Comparison of ENCODE assay signal across 1 cellular context in the genomic region with DNA sequence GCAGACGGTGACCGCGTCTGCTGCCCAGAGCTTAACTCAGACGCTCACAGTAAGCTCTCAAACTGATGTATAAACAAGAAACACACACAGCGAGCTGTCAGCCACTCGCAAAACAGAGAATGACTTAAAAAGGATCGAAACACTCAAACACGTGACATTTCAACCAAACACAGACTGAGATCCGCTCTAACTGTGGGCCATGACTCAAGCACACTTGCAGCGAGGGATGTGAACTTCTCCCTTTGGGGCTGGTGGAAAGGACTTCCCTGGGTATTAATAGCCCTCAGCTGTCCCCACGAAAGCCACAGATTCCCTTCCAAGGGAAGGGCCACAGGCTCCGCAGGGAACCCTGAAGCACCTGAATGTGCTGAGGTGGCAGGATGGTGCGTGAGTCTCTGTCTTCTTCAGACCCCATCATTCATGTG.
TF ChIP-seq lines count a peak whose summit lies in the region.

No MANE protein-coding gene starts in this region.

TF ChIP-seq in GM23338, 12 proteins besides CTCF, POLR2A, EP300 and RAD21 (continued from another document):
- TF ChIP-seq ZNF462 (CRISPR knock-in tag; IDR thresholded peaks at IDR 0.05) (no peak), EZH2 (IDR thresholded peaks at IDR 0.05; ENCODE audit: low read depth, unreplicated experiment) (no peak)
- TF ChIP-seq, protein P1, sequence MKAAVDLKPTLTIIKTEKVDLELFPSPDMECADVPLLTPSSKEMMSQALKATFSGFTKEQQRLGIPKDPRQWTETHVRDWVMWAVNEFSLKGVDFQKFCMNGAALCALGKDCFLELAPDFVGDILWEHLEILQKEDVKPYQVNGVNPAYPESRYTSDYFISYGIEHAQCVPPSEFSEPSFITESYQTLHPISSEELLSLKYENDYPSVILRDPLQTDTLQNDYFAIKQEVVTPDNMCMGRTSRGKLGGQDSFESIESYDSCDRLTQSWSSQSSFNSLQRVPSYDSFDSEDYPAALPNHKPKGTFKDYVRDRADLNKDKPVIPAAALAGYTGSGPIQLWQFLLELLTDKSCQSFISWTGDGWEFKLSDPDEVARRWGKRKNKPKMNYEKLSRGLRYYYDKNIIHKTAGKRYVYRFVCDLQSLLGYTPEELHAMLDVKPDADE (IDR thresholded peaks at IDR 0.05): no peak
